8 cellular contexts compared by ENCODE assay signal in the genomic region with DNA sequence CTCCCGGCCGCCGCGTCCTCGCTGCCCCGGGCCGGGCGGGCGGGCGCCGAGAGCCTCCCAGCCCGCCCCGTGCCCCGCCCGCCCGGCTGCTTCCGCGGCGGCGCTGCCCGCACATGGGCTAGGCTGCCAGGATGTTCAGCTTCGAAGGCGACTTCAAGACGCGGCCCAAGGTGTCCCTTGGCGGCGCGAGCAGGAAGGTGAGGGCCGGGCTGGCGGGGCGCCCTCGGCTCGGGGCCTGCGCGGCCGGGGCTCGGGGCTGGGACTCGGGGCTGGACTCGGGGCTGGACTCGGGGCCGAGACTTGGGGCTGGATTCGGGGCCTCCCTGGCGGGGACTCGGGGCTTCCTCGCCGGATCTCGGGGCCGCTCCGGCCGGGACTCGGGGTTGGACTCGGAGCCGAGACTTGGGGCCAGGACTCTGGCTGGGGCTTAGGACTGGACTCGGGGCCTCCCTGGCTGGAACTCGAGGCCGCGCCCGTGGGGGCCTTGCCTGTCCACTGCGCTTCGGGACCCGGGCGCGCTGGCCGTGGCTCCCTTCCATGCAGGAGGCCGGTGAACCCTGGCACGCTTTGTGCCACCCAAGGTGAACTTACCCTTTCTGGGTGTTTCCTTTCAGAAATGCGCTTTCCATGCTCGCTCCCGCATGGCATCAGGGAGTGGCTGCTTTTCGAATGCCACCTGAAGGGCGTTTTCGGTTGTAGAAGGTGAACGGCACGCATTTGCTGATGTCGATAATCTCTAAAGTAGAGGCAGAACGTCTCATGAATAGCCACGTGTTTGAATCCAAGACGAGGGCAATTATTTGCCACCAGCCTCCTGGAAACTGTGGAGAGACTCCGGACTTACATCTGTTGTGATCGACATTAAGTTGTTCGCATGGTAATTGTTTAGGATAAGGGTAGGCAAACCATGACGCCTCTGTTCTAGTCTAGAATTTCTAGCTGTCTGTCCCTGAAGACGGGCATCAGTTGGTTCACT. TPM values are rescaled to one million over a fixed set of nuclear protein-coding genes. Genes with fewer than 3 reads are reported as not detected.
DNase-seq lines count a peak whose midpoint lies in the region; ATAC-seq and TF ChIP-seq lines count a peak whose summit lies in the region.

No MANE protein-coding gene starts in this region.

- H3K4me1 ChIP-seq in SK-N-SH (ENCODE audit: control insufficient read depth in 1 of 2, insufficient read depth in 2 of 2, low read depth in 1 of 2, low read length in 1 of 2): peaks cover 11 to 27% of the 10 kb centered on the region in 2 experiments; a peak in 2 of 4 replicates

- peaks cover 54% of the 10 kb centered on the region for H3K79me2 ChIP-seq in SK-N-SH (ENCODE audit: insufficient read depth)

- 3% methylated on average over 45 of the region's 83 CpGs for WGBS in SK-N-SH (ENCODE audit: low lambda C conversion rate)

- DNase-seq in NCI-H146 (lab: John Stamatoyannopoulos, UW) (peak; percentile 72), NCI-H146 treated with DMSO at 0.1 percent for 48 hours (lab: John Stamatoyannopoulos, UW; ENCODE audit: unreplicated experiment) (no peak), SK-N-SH (no peak), astrocyte of the cerebellum (ENCODE audit: low read depth) (no peak), iris pigment epithelial cell (ENCODE audit: low read depth) (peak; percentile 41), GM20000 (ENCODE audit: low spot score) (no peak)
- DNase-seq in stimulated activated CD4-positive, alpha-beta T cell treated with anti-CD3 and anti-CD28 coated beads, Interleukin-1b, Interleukin-23, amount 100 ng/mL, for 1 hour (ENCODE audit: low read depth in 2 of 2): peak; percentile 16 to 30

- H3K9me3 ChIP-seq in SK-N-SH: no peaks in the 10 kb centered on the region

- H3K27me3 ChIP-seq in SK-N-SH (ENCODE audit: insufficient read depth): no peaks in the 10 kb centered on the region

- peak overlapping the region; percentile 68; the same call in 1 of the 2 replicates for H2AFZ ChIP-seq in SK-N-SH (ENCODE audit: low read depth)

- H3K27ac ChIP-seq in SK-N-SH (ENCODE audit: low read depth in 2 of 2, low read length in 1 of 2): peak overlapping the region; percentile 70 to 91

- H3K9me2 ChIP-seq in SK-N-SH: no peaks in the 10 kb centered on the region

- H3F3A ChIP-seq in SK-N-SH (replicated peaks; ENCODE audit: insufficient read depth): peaks cover 2% of the 10 kb centered on the region

- in situ Hi-C loops in astrocyte of the cerebellum (cut with HindIII; ENCODE audit: low sequenced_read_pairs): no loop called here

- TF ChIP-seq CTCF in SK-N-SH (IDR thresholded peaks at IDR 0.05) (no peak), astrocyte of the cerebellum (IDR thresholded peaks at IDR 0.05; ENCODE audit: low read depth, low read length, missing control alignments) (no peak), GM20000 (IDR thresholded peaks at IDR 0.05; ENCODE audit: extremely low read depth, missing control alignments) (no peak)

- H3K4me3 ChIP-seq in SK-N-SH (ENCODE audit: low read depth in 2 of 2, low read length in 1 of 2): peak overlapping the region; percentile 82 to 93
- H3K4me3 ChIP-seq in astrocyte of the cerebellum (ENCODE audit: low read depth, low read length): peak overlapping the region; percentile 69

- H3K9ac ChIP-seq in SK-N-SH: peak overlapping the region; percentile 81

- H4K20me1 ChIP-seq in SK-N-SH (ENCODE audit: insufficient read depth): peaks cover 51% of the 10 kb centered on the region

- H3K4me2 ChIP-seq in SK-N-SH: peak overlapping the region; percentile 100

- TF ChIP-seq RAD21 in SK-N-SH (IDR thresholded peaks at IDR 0.05; ENCODE audit: low read length): no peak

- CTCF ChIA-PET in SK-N-SH (lab: Yijun Ruan, JAX): interaction anchor here (0.9 to 3.7 kb wide), 4 partner anchors 111 to 135 kb away, joined by 3 to 11 read pairs (median 4); no protein-coding TSS in a partner anchor

- peaks cover 14 to 26% of the 10 kb centered on the region in 2 experiments for H3K36me3 ChIP-seq in SK-N-SH (replicated peaks in 1 of 2; ENCODE audit: control insufficient read depth in 1 of 2, insufficient read depth in 2 of 2, low read length in 1 of 2)

- TF ChIP-seq EP300 in SK-N-SH (IDR thresholded peaks at IDR 0.05; ENCODE audit: borderline replicate concordance in 1 of 2, low read depth in 1 of 2, low read length in 1 of 2): no peak

- ATAC-seq in HG03039 (IDR thresholded peaks at IDR 0.05; ENCODE audit: unreplicated experiment): peak; percentile 47

- POLR2A ChIA-PET in SK-N-SH (lab: Yijun Ruan, JAX): interaction anchor here (0.6 to 0.9 kb wide), 3 partner anchors 11 to 90 kb away, joined by 3 to 6 read pairs (median 3); no protein-coding TSS in a partner anchor

TF ChIP-seq in SK-N-SH, 30 proteins besides CTCF, POLR2A, EP300 and RAD21:
- no peak for TF ChIP-seq MEF2A (IDR thresholded peaks at IDR 0.05; ENCODE audit: borderline replicate concordance, low read depth)
- TF ChIP-seq MXI1 (IDR thresholded peaks at IDR 0.05; ENCODE audit: low read depth, low read length): peak; percentile 63
- TF ChIP-seq MAX (IDR thresholded peaks at IDR 0.05; ENCODE audit: low read depth): peak; percentile 78
- no peak for TF ChIP-seq NFIC (IDR thresholded peaks at IDR 0.05; ENCODE audit: borderline replicate concordance)
- no peak for TF ChIP-seq EZH2phosphoT487 (IDR thresholded peaks at IDR 0.05; ENCODE audit: borderline replicate concordance, low read depth)
- no peak for TF ChIP-seq FOXM1 (IDR thresholded peaks at IDR 0.05; ENCODE audit: low read depth)
- no peak for TF ChIP-seq ELF1 (IDR thresholded peaks at IDR 0.05)
- TF ChIP-seq TAF1 (IDR thresholded peaks at IDR 0.05; ENCODE audit: borderline replicate concordance, low read depth, low read length): peak; percentile 10; the same call in 1 of the 2 replicates

RNA-seq across cellular contexts. Expression of gene UBE3C, which starts 0.7 kb away (rescaled TPM):
- polyA plus RNA-seq in SK-N-SH (2012; rRNA removed): 48.4 and 63.2 TPM in 2 replicates
- 55.9 and 60.7 TPM in 2 replicates for polyA plus RNA-seq in SK-N-SH (2012; cell fraction: cytosol; rRNA removed)
- 37.5 and 62.9 TPM in 2 replicates for polyA plus RNA-seq in SK-N-SH (2012; cell fraction: nucleus; rRNA removed)

Comparison
In these comparisons a context has a peak if more than half of its experiments do, and no peak if none do; other contexts are left out.
1. DNase-seq: peak in NCI-H146 (single experiment), iris pigment epithelial cell (single experiment) and stimulated activated CD4-positive, alpha-beta T cell treated with anti-CD3 and anti-CD28 coated beads, Interleukin-1b, Interleukin-23, amount 100 ng/mL, for 1 hour (2 of 2); none in NCI-H146 treated with DMSO at 0.1 percent for 48 hours (single experiment), SK-N-SH (single experiment), astrocyte of the cerebellum (single experiment) and GM20000 (single experiment).